Comparison of ENCODE assay signal across 10 cellular contexts in genomic region chr5:151903243-151903653, GRCh38.
DNase-seq lines count a peak whose midpoint lies in the region; ATAC-seq and TF ChIP-seq lines count a peak whose summit lies in the region.
"Had no signal": no experiment of that assay in that cellular context is flagged by ENCODE, and none has a peak within 500 bp of the region (broad histone marks: within the 10 kb centered on the region; RNA-seq: fewer than 3 reads in every experiment).

No MANE protein-coding gene starts in this region.

- ATAC-seq in GM19438 (IDR thresholded peaks at IDR 0.05; ENCODE audit: low read depth, unreplicated experiment) (peak; percentile 94), HG02885 (IDR thresholded peaks at IDR 0.05; ENCODE audit: poor library complexity, unreplicated experiment) (peak; percentile 94)
- ATAC-seq: Panc1; stimulated activated naive CD8-positive, alpha-beta T cell treated with anti-CD3 and anti-CD28 coated beads, Interleukin-15, Interleukin-2, amounts not matched to agents 100 U/mL and 50 U/mL, for 24 hours had no signal

- DNase-seq in GM10266 (ENCODE audit: extremely low spot score) (peak; percentile 56), NCI-H2227 (lab: John Stamatoyannopoulos, UW; ENCODE audit: unreplicated experiment) (peak; percentile 24), NCI-H1048 (lab: John Stamatoyannopoulos, UW) (no peak), T-helper 1 cell (no peak), HuH-7.5 (ENCODE audit: low spot score) (no peak), DMS 273 treated with DMSO at 0.1 percent for 48 hours (lab: John Stamatoyannopoulos, UW) (no peak)
- DNase-seq: stimulated activated naive CD8-positive, alpha-beta T cell treated with anti-CD3 and anti-CD28 coated beads, Interleukin-15, Interleukin-2, amounts not matched to agents 100 U/mL and 50 U/mL, for 24 hours had no signal

- TF ChIP-seq CTCF in GM10266 (IDR thresholded peaks at IDR 0.05; ENCODE audit: control insufficient read depth, insufficient read depth, low read depth, missing control alignments), result no peak

Comparison
In these comparisons a context has a peak if more than half of its experiments do, and no peak if none do; other contexts are left out.
1. DNase-seq: peak in GM10266 (single experiment) and NCI-H2227 (single experiment); none in NCI-H1048 (single experiment), T-helper 1 cell (0 of 5), HuH-7.5 (single experiment) and DMS 273 treated with DMSO at 0.1 percent for 48 hours (single experiment).